In genomic region chr16:52581530-52581929, GRCh38 we compare ENCODE assay signal across 1 cellular context.
A peak's percentile ranks its signal among the peaks of the same experiment; 100 is the strongest.
TF ChIP-seq lines count a peak whose summit lies in the region.

No MANE protein-coding gene starts in this region.

TF ChIP-seq in HepG2, 621 proteins besides CTCF, POLR2A, EP300 and RAD21 (continued from another document and continues in another):
- TF ChIP-seq, protein P1, sequence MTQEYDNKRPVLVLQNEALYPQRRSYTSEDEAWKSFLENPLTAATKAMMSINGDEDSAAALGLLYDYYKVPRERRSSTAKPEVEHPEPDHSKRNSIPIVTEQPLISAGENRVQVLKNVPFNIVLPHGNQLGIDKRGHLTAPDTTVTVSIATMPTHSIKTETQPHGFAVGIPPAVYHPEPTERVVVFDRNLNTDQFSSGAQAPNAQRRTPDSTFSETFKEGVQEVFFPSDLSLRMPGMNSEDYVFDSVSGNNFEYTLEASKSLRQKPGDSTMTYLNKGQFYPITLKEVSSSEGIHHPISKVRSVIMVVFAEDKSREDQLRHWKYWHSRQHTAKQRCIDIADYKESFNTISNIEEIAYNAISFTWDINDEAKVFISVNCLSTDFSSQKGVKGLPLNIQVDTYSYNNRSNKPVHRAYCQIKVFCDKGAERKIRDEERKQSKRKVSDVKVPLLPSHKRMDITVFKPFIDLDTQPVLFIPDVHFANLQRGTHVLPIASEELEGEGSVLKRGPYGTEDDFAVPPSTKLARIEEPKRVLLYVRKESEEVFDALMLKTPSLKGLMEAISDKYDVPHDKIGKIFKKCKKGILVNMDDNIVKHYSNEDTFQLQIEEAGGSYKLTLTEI (CRISPR knock-in tag; conservative IDR thresholded peaks at IDR 0.05) = no peak
- TF ChIP-seq ZNF333 (CRISPR knock-in tag; IDR thresholded peaks at IDR 0.05; ENCODE audit: borderline replicate concordance) (no peak), ELF4 (CRISPR knock-in tag; IDR thresholded peaks at IDR 0.05; ENCODE audit: borderline replicate concordance) (no peak), HMGA1 (CRISPR knock-in tag; conservative IDR thresholded peaks at IDR 0.05) (no peak), REXO4 (CRISPR knock-in tag; IDR thresholded peaks at IDR 0.05; ENCODE audit: borderline replicate concordance) (no peak), RAD51 (IDR thresholded peaks at IDR 0.05; ENCODE audit: borderline replicate concordance) (no peak), ZBTB7A (CRISPR knock-in tag; IDR thresholded peaks at IDR 0.05) (no peak), NFE2L2 (IDR thresholded peaks at IDR 0.05; ENCODE audit: low read length) (no peak), ZBTB40 (IDR thresholded peaks at IDR 0.05) (no peak), ZBTB40 (CRISPR knock-in tag; IDR thresholded peaks at IDR 0.05) (no peak), ZNF766 (CRISPR knock-in tag; IDR thresholded peaks at IDR 0.05; ENCODE audit: borderline replicate concordance) (no peak), RNF2 (conservative IDR thresholded peaks at IDR 0.05; ENCODE audit: low read depth) (no peak), ZIK1 (CRISPR knock-in tag; IDR thresholded peaks at IDR 0.05; ENCODE audit: borderline replicate concordance, low read depth) (no peak), PHF5A (CRISPR knock-in tag; IDR thresholded peaks at IDR 0.05; ENCODE audit: low read depth, unreplicated experiment) (no peak), ZNF781 (CRISPR knock-in tag; IDR thresholded peaks at IDR 0.05; ENCODE audit: borderline replicate concordance, not compliant biosample characterization) (no peak), ZNF691 (CRISPR knock-in tag; IDR thresholded peaks at IDR 0.05; ENCODE audit: borderline replicate concordance, low read depth) (no peak), ELF3 (CRISPR knock-in tag; IDR thresholded peaks at IDR 0.05) (peak; percentile 40; the same call in 1 of the 2 replicates), ZNF660 (CRISPR knock-in tag; IDR thresholded peaks at IDR 0.05; ENCODE audit: borderline replicate concordance, low read depth) (no peak), ZNF687 (CRISPR knock-in tag; IDR thresholded peaks at IDR 0.05) (no peak), ZNF816 (CRISPR knock-in tag; IDR thresholded peaks at IDR 0.05; ENCODE audit: borderline replicate concordance) (no peak), ATAD3A (CRISPR knock-in tag; IDR thresholded peaks at IDR 0.05) (no peak), AGO2 (optimal IDR thresholded peaks at IDR 0.05; ENCODE audit: low read depth, low read length) (no peak), CC2D1A (CRISPR knock-in tag; IDR thresholded peaks at IDR 0.05) (0 out of 2 replicates have a peak, but pooled peaks have one; percentile 44), ZC3H13 (CRISPR knock-in tag; IDR thresholded peaks at IDR 0.05) (no peak), ZNF207 (IDR thresholded peaks at IDR 0.05; ENCODE audit: borderline replicate concordance) (no peak), KLF15 (CRISPR knock-in tag; IDR thresholded peaks at IDR 0.05; ENCODE audit: borderline replicate concordance) (no peak), REL (CRISPR knock-in tag; conservative IDR thresholded peaks at IDR 0.05) (no peak), ARNTL (CRISPR knock-in tag; IDR thresholded peaks at IDR 0.05) (no peak), PAF1 (CRISPR knock-in tag; IDR thresholded peaks at IDR 0.05) (no peak), ZNF383 (CRISPR knock-in tag; IDR thresholded peaks at IDR 0.05; ENCODE audit: borderline replicate concordance) (no peak), SOX5 (CRISPR knock-in tag; IDR thresholded peaks at IDR 0.05; ENCODE audit: borderline replicate concordance) (no peak), JDP2 (CRISPR knock-in tag; IDR thresholded peaks at IDR 0.05; ENCODE audit: borderline replicate concordance) (no peak), ARID2 (CRISPR knock-in tag; IDR thresholded peaks at IDR 0.05; ENCODE audit: borderline replicate concordance) (no peak), SIN3B (IDR thresholded peaks at IDR 0.05; ENCODE audit: low read length) (no peak), SIN3A (IDR thresholded peaks at IDR 0.05; ENCODE audit: borderline replicate concordance, low read depth, low read length) (no peak), HIVEP1 (CRISPR knock-in tag; IDR thresholded peaks at IDR 0.05) (no peak), ZNF138 (CRISPR knock-in tag; IDR thresholded peaks at IDR 0.05; ENCODE audit: low read depth) (no peak), ZNF230 (CRISPR knock-in tag; IDR thresholded peaks at IDR 0.05) (no peak), SRY (CRISPR knock-in tag; IDR thresholded peaks at IDR 0.05) (no peak), ZFP41 (CRISPR knock-in tag; IDR thresholded peaks at IDR 0.05; ENCODE audit: borderline replicate concordance) (no peak), HOXA7 (CRISPR knock-in tag; IDR thresholded peaks at IDR 0.05) (no peak), CREB1 (IDR thresholded peaks at IDR 0.05) (no peak), CREB1 (CRISPR knock-in tag; IDR thresholded peaks at IDR 0.05) (no peak), KLF13 (CRISPR knock-in tag; IDR thresholded peaks at IDR 0.05) (no peak), ZNF382 (CRISPR knock-in tag; IDR thresholded peaks at IDR 0.05; ENCODE audit: borderline replicate concordance) (no peak), KDM6A (CRISPR knock-in tag; IDR thresholded peaks at IDR 0.05; ENCODE audit: low read depth) (no peak)
- TF ChIP-seq, protein P2, sequence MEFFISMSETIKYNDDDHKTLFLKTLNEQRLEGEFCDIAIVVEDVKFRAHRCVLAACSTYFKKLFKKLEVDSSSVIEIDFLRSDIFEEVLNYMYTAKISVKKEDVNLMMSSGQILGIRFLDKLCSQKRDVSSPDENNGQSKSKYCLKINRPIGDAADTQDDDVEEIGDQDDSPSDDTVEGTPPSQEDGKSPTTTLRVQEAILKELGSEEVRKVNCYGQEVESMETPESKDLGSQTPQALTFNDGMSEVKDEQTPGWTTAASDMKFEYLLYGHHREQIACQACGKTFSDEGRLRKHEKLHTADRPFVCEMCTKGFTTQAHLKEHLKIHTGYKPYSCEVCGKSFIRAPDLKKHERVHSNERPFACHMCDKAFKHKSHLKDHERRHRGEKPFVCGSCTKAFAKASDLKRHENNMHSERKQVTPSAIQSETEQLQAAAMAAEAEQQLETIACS (CRISPR knock-in tag; IDR thresholded peaks at IDR 0.05) = no peak
- TF ChIP-seq, protein P3, sequence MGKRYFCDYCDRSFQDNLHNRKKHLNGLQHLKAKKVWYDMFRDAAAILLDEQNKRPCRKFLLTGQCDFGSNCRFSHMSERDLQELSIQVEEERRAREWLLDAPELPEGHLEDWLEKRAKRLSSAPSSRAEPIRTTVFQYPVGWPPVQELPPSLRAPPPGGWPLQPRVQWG (CRISPR knock-in tag; IDR thresholded peaks at IDR 0.05; ENCODE audit: borderline replicate concordance, low read depth) = no peak
- TF ChIP-seq, protein P4, sequence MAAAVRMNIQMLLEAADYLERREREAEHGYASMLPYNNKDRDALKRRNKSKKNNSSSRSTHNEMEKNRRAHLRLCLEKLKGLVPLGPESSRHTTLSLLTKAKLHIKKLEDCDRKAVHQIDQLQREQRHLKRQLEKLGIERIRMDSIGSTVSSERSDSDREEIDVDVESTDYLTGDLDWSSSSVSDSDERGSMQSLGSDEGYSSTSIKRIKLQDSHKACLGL (CRISPR knock-in tag; IDR thresholded peaks at IDR 0.05) = no peak
- TF ChIP-seq, protein P5, sequence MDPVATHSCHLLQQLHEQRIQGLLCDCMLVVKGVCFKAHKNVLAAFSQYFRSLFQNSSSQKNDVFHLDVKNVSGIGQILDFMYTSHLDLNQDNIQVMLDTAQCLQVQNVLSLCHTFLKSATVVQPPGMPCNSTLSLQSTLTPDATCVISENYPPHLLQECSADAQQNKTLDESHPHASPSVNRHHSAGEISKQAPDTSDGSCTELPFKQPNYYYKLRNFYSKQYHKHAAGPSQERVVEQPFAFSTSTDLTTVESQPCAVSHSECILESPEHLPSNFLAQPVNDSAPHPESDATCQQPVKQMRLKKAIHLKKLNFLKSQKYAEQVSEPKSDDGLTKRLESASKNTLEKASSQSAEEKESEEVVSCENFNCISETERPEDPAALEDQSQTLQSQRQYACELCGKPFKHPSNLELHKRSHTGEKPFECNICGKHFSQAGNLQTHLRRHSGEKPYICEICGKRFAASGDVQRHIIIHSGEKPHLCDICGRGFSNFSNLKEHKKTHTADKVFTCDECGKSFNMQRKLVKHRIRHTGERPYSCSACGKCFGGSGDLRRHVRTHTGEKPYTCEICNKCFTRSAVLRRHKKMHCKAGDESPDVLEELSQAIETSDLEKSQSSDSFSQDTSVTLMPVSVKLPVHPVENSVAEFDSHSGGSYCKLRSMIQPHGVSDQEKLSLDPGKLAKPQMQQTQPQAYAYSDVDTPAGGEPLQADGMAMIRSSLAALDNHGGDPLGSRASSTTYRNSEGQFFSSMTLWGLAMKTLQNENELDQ (CRISPR knock-in tag; IDR thresholded peaks at IDR 0.05; ENCODE audit: borderline replicate concordance) = no peak
